Comparison of ENCODE assay signal across 1 cellular context in genomic region chr6:30740993-30741784, GRCh38.
A peak's percentile ranks its signal among the peaks of the same experiment; 100 is the strongest.
TF ChIP-seq lines count a peak whose summit lies in the region.

No MANE protein-coding gene starts in this region.

TF ChIP-seq in HepG2, 621 proteins besides CTCF, POLR2A, EP300 and RAD21 (continued from another document):
- TF ChIP-seq CEBPZ (IDR thresholded peaks at IDR 0.05; ENCODE audit: low read length) (no peak), ZNF768 (CRISPR knock-in tag; IDR thresholded peaks at IDR 0.05) (0 out of 2 replicates have a peak, but pooled peaks have one; percentile 10), E2F5 (CRISPR knock-in tag; conservative IDR thresholded peaks at IDR 0.05) (no peak), EED (CRISPR knock-in tag; IDR thresholded peaks at IDR 0.05) (no peak), ZNF318 (CRISPR knock-in tag; IDR thresholded peaks at IDR 0.05) (0 out of 2 replicates have a peak, but pooled peaks have one; percentile 7), RFX3 (CRISPR knock-in tag; IDR thresholded peaks at IDR 0.05) (no peak), ZFX (CRISPR knock-in tag; IDR thresholded peaks at IDR 0.05; ENCODE audit: low read depth) (0 out of 2 replicates have a peak, but pooled peaks have one; percentile 28), SUZ12 (IDR thresholded peaks at IDR 0.05; ENCODE audit: low read depth, low read length) (no peak), ZSCAN29 (CRISPR knock-in tag; conservative IDR thresholded peaks at IDR 0.05) (0 out of 2 replicates have a peak, but pooled peaks have one; percentile 50), CCAR2 (optimal IDR thresholded peaks at IDR 0.05; ENCODE audit: low read depth, low read length) (peak; percentile 92), MBD4 (IDR thresholded peaks at IDR 0.05; ENCODE audit: borderline replicate concordance, low read length) (0 out of 2 replicates have a peak, but pooled peaks have one; percentile 48), CBX5 (CRISPR knock-in tag; IDR thresholded peaks at IDR 0.05; ENCODE audit: borderline replicate concordance) (no peak)
